Comparison of ENCODE assay signal across 10 cellular contexts in genomic region chr3:95718168-95718567, GRCh38.
"Had no signal": no experiment of that assay in that cellular context is flagged by ENCODE, and none has a peak within 500 bp of the region (broad histone marks: within the 10 kb centered on the region; RNA-seq: fewer than 3 reads in every experiment).

No MANE protein-coding gene starts in this region.

- H3K4me3 ChIP-seq: GM23248, HAP-1 had no signal

- H3K4me1 ChIP-seq: HAP-1 had no signal

- H3K36me3 Mint-ChIP-seq: IgD-negative memory B cell had no signal

- H3K27ac ChIP-seq: GM23248, HL-60 had no signal

- H3K9me3 Mint-ChIP-seq: IgD-negative memory B cell had no signal

- H3K9me3 ChIP-seq: HAP-1 had no signal

- H3K27ac Mint-ChIP-seq: HFFc6 had no signal

- H3K4me1 Mint-ChIP-seq: IgD-negative memory B cell had no signal

- ATAC-seq: HCT116, HepG2 had no signal

- H3K9ac ChIP-seq: GM23248 had no signal

- H3K36me3 ChIP-seq: HAP-1 had no signal

- FAIRE-seq: HepG2 had no signal

- H2AFZ ChIP-seq: GM23248 had no signal

- H3K27me3 Mint-ChIP-seq: IgD-negative memory B cell had no signal

- H3K4me3 Mint-ChIP-seq: HFFc6, IgD-negative memory B cell had no signal

- DNase-seq: GM23248, GOT3, H7, HFFc6, KBM-7 had no signal
